In the genomic region with DNA sequence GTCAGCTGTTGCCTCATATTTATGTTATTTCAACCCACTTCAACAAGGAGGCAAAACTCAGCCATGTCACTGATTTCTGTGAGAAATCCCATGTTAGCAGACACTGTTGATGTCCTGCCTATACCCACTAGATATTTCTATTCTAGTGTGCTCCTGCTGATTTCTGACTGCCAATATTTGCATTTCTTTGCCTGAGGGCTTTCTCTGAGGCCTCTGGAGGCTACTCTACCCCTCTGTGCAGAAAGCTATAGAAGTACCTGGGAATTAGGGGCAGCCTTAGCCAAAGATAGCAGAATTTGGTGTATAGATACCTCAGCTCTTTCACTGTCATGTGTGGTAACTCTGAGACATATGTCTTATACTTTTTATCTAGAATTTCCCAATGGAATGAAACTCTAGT, we compare ENCODE assay signal across 24 cellular contexts.
"Had no signal": no experiment of that assay in that cellular context is flagged by ENCODE, and none has a peak within 500 bp of the region (broad histone marks: within the 10 kb centered on the region; RNA-seq: fewer than 3 reads in every experiment).

No MANE protein-coding gene starts in this region.

- H3K4me2 ChIP-seq: smooth muscle cell had no signal

- H3K4me3 ChIP-seq: left ventricle myocardium inferior, lung, mucosa of descending colon, ovary, right atrium auricular region, right lobe of liver, smooth muscle cell, tibial nerve, uterus had no signal

- H3K4me1 ChIP-seq: left ventricle myocardium inferior, right atrium auricular region, right lobe of liver, tibial nerve, uterus had no signal

- H3K27me3 Mint-ChIP-seq: naive thymus-derived CD4-positive, alpha-beta T cell; natural killer cell treated with Interleukin-12 subunit alpha and Interleukin-12 subunit beta and Interleukin-15 and Interleukin-18, amount 100 ng/mL, for 72 hours; progenitor cell of endocrine pancreas; stimulated activated memory B cell treated with anti-CD40 and anti-IgM and Interleukin-4, amounts not matched to agents 10 μg/mL and 1 μg/mL and 100 μg/mL, for 72 hours; stimulated activated naive CD8-positive, alpha-beta T cell treated with anti-CD3 and anti-CD28 coated beads, Interleukin-15, amount 100 ng/mL, for 72 hours; type B pancreatic cell had no signal

- H3K27me3 ChIP-seq: ovary, right atrium auricular region, right lobe of liver, tibial nerve, uterus had no signal

- ATAC-seq: mucosa of descending colon; naive thymus-derived CD4-positive, alpha-beta T cell; natural killer cell treated with Interleukin-12 subunit alpha and Interleukin-12 subunit beta and Interleukin-15 and Interleukin-18, amount 100 ng/mL, for 72 hours; right lobe of liver; stimulated activated memory B cell treated with anti-CD40 and anti-IgM and Interleukin-4, amounts not matched to agents 10 μg/mL and 1 μg/mL and 100 μg/mL, for 72 hours; stimulated activated naive CD8-positive, alpha-beta T cell treated with anti-CD3 and anti-CD28 coated beads, Interleukin-15, amount 100 ng/mL, for 72 hours had no signal

- H3K4me3 Mint-ChIP-seq: naive thymus-derived CD4-positive, alpha-beta T cell; natural killer cell treated with Interleukin-12 subunit alpha and Interleukin-12 subunit beta and Interleukin-15 and Interleukin-18, amount 100 ng/mL, for 72 hours; stimulated activated memory B cell treated with anti-CD40 and anti-IgM and Interleukin-4, amounts not matched to agents 10 μg/mL and 1 μg/mL and 100 μg/mL, for 72 hours; stimulated activated naive CD8-positive, alpha-beta T cell treated with anti-CD3 and anti-CD28 coated beads, Interleukin-15, amount 100 ng/mL, for 72 hours; type B pancreatic cell had no signal

- H3K36me3 Mint-ChIP-seq: natural killer cell treated with Interleukin-12 subunit alpha and Interleukin-12 subunit beta and Interleukin-15 and Interleukin-18, amount 100 ng/mL, for 72 hours; stimulated activated memory B cell treated with anti-CD40 and anti-IgM and Interleukin-4, amounts not matched to agents 10 μg/mL and 1 μg/mL and 100 μg/mL, for 72 hours; type B pancreatic cell had no signal

- H3K9me3 Mint-ChIP-seq: stimulated activated naive CD8-positive, alpha-beta T cell treated with anti-CD3 and anti-CD28 coated beads, Interleukin-15, amount 100 ng/mL, for 72 hours had no signal

- H3K36me3 ChIP-seq: left ventricle myocardium inferior, ovary, right atrium auricular region, right lobe of liver, tibial nerve, uterus had no signal

- DNase-seq: hippocampal formation; islet precursor cell; left ventricle myocardium inferior; midbrain; mucosa of descending colon; naive thymus-derived CD4-positive, alpha-beta T cell; ovary; right lobe of liver; stimulated activated CD4-positive, alpha-beta T cell treated with anti-CD3 and anti-CD28 coated beads, Interleukin-1b, Interleukin-23, amount 100 ng/mL, for 48 hours; stimulated activated CD4-positive, alpha-beta T cell treated with anti-CD3 and anti-CD28 coated beads, Interleukin-2, amount 100 ng/mL, for 48 hours; stimulated activated CD4-positive, alpha-beta T cell treated with anti-CD3 and anti-CD28 coated beads, Interleukin-4, amount 100 ng/mL, for 4 hours; stimulated activated CD8-positive, alpha-beta memory T cell treated with anti-CD3 and anti-CD28 coated beads, Interleukin-4, amount 100 ng/mL, for 48 hours; stimulated activated naive CD4-positive, alpha-beta T cell treated with Interleukin-2 at 50 U/mL for 16 hours; stimulated activated naive CD8-positive, alpha-beta T cell treated with anti-CD3 and anti-CD28 coated beads, Interleukin-15, amount 100 ng/mL, for 72 hours; substantia nigra; uterus had no signal

- H3K9me3 ChIP-seq: mucosa of descending colon, ovary, right lobe of liver, uterus had no signal

- H3K27ac Mint-ChIP-seq: naive thymus-derived CD4-positive, alpha-beta T cell; natural killer cell treated with Interleukin-12 subunit alpha and Interleukin-12 subunit beta and Interleukin-15 and Interleukin-18, amount 100 ng/mL, for 72 hours; progenitor cell of endocrine pancreas; stimulated activated memory B cell treated with anti-CD40 and anti-IgM and Interleukin-4, amounts not matched to agents 10 μg/mL and 1 μg/mL and 100 μg/mL, for 72 hours; stimulated activated naive CD8-positive, alpha-beta T cell treated with anti-CD3 and anti-CD28 coated beads, Interleukin-15, amount 100 ng/mL, for 72 hours; type B pancreatic cell had no signal

- H3K4me1 Mint-ChIP-seq: stimulated activated memory B cell treated with anti-CD40 and anti-IgM and Interleukin-4, amounts not matched to agents 10 μg/mL and 1 μg/mL and 100 μg/mL, for 72 hours; stimulated activated naive CD8-positive, alpha-beta T cell treated with anti-CD3 and anti-CD28 coated beads, Interleukin-15, amount 100 ng/mL, for 72 hours had no signal

- H3K27ac ChIP-seq: left ventricle myocardium inferior, ovary, right atrium auricular region, right lobe of liver, tibial nerve, uterus had no signal
